In the genomic region with DNA sequence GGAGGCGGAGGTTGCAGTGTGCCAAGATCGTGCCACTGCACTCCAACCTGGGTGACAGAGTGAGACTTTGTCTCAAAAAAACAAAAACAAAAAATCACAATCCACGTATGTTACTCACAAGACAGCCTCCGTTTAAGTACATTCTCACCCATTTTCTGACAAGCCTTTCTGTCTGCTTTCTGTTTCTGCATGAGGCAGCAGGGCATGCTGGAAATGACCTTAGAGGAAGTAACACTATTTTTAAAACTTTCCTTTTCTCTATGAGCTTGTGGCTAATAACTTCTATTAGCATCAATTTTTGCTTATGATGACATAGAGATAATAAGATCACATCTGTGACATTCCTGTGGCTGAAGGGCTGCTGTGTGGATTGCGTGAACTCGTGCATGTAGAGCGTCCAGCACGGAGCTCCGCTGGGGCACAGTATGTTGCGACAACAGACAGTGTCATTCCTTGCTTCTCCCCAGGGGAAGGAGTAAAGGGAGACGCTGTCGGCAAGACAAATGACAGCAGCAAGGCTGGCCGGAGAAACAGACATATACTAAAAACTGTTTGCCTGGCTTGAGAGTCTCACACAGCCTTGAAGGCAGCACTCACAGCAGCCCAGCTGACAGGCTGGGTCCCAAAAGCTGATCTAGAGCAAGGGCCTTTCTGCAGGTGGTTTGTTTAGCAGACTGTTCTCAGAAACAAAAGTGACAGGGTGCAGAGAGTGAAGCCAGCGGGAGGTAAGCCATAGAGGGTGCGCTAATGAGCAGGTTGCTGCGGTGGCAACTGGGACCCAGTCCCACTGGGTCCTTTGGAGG, we compare ENCODE assay signal across 1 cellular context.
TF ChIP-seq lines count a peak whose summit lies in the region.

No MANE protein-coding gene starts in this region.

TF ChIP-seq in GM12878, 131 proteins besides CTCF, POLR2A, EP300 and RAD21:
- 0 out of 2 replicates have a peak, but pooled peaks have one; percentile 10 for TF ChIP-seq IKZF1 (conservative IDR thresholded peaks at IDR 0.05)
- TF ChIP-seq MEF2B (IDR thresholded peaks at IDR 0.05; ENCODE audit: partially characterized antibody, poor library complexity, severe bottlenecking): peak; percentile 5
- no peak for TF ChIP-seq HDGF (IDR thresholded peaks at IDR 0.05)
- 0 out of 2 replicates have a peak, but pooled peaks have one; percentile 22 for TF ChIP-seq NBN (IDR thresholded peaks at IDR 0.05)
TF ChIP-seq in GM12878: peak in this region for 3.
